In the genomic region with DNA sequence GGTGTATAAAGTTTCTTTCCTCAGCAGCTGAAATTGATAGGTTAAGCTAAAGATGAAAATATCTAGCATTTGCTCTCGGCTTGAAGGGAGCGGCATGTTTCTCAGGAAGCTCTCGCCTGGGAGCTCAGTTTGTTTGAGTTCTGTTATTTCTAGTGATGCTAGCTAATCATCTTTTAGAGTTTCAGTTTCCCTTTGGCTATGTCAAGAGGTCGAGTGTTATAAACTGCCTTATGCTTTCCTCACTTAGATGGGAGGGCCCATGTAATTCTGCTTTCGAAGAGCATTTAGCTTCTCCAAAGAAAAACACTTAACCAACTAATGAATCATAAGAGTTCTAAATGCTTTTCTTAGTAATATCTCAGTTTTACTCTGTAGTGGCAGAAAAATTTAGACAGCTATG, we compare ENCODE assay signal across 9 cellular contexts. TPM values are rescaled to one million over a fixed set of nuclear protein-coding genes. Genes with fewer than 3 reads are reported as not detected.
DNase-seq lines count a peak whose midpoint lies in the region; ATAC-seq and TF ChIP-seq lines count a peak whose summit lies in the region.
"Had no signal": no experiment of that assay in that cellular context is flagged by ENCODE, and none has a peak within 500 bp of the region (broad histone marks: within the 10 kb centered on the region; RNA-seq: fewer than 3 reads in every experiment).

No MANE protein-coding gene starts in this region.

- no peak overlapping the region for H3K4me2 ChIP-seq in H9 (ENCODE audit: insufficient read depth, insufficient read length, low read length)

- H3K27ac Mint-ChIP-seq in H9 = no peak overlapping the region

- no peak overlapping the region for H3K14ac ChIP-seq in H9 (ENCODE audit: insufficient read depth, low read length)

- no peaks in the 10 kb centered on the region for H3K79me1 ChIP-seq in H9 (ENCODE audit: insufficient read depth, low read depth, low read length, poor library complexity, severe bottlenecking)

- no peaks in the 10 kb centered on the region for H3K36me3 Mint-ChIP-seq in H9 (ENCODE audit: insufficient read depth in 1 of 3, low read depth in 3 of 3)

- no peak overlapping the region for H2BK5ac ChIP-seq in H9 (ENCODE audit: insufficient read length, low read length)

- H2BK15ac ChIP-seq in H9 (ENCODE audit: low read depth, low read length) = no peak overlapping the region

- H3K9me3 Mint-ChIP-seq in H9 = peaks cover 0 to 3% of the 10 kb centered on the region in 2 experiments; a peak in 3 of 5 replicates

- H3K79me2 ChIP-seq in H9 (ENCODE audit: insufficient read depth, low read length) = no peaks in the 10 kb centered on the region

- no peaks in the 10 kb centered on the region for H3K4me1 Mint-ChIP-seq in H9

- 10 to 41% (median 13%) methylated on average over 5 of the region's 5 CpGs for WGBS in psoas muscle, 3 donors
- WGBS in H9 (ENCODE audit: extremely low coverage, insufficient read length, low lambda C conversion rate) = no CpG with 5 or more reads among the region's 5 CpGs

- H3K27me3 ChIP-seq in psoas muscle (ENCODE audit: insufficient read depth in 3 of 3, low read length in 2 of 3) (no peaks in the 10 kb centered on the region), H9 (ENCODE audit: insufficient read depth, low read length) (no peaks in the 10 kb centered on the region)

- peak; percentile 33 for DNase-seq in dedifferentiated amniotic fluid mesenchymal stem cell (ENCODE audit: extremely low spot score)
- no peak for DNase-seq in psoas muscle
- DNase-seq in H9 = no peak
- DNase-seq in LoVo (ENCODE audit: low spot score) = no peak
- DNase-seq in NCI-H345 treated with DMSO at 0.1 percent for 48 hours (lab: John Stamatoyannopoulos, UW; ENCODE audit: unreplicated experiment) = no peak

- H2BK12ac ChIP-seq in H9 (ENCODE audit: insufficient read length, low read depth, low read length) = no peak overlapping the region

- H4K8ac ChIP-seq in H9 (replicated peaks; ENCODE audit: insufficient read length, low read depth, low read length) = no peak overlapping the region

- H3K4me1 ChIP-seq in psoas muscle (peaks cover 24% of the 10 kb centered on the region), H9 (ENCODE audit: insufficient read depth, low read length) (no peaks in the 10 kb centered on the region)

- H2AFZ ChIP-seq in H9 (ENCODE audit: low read length) = no peak overlapping the region

- H3K23me2 ChIP-seq in H9 (ENCODE audit: insufficient read length, low read depth, low read length, poor library complexity, severe bottlenecking) = no peaks in the 10 kb centered on the region

- H4K5ac ChIP-seq in H9 (ENCODE audit: insufficient read length, low read depth, low read length) = no peak overlapping the region

- TF ChIP-seq CTCF in psoas muscle (IDR thresholded peaks at IDR 0.05) (no peak), H9 (conservative IDR thresholded peaks at IDR 0.05) (no peak)

- H2BK20ac ChIP-seq in H9 (ENCODE audit: low read depth, low read length, poor library complexity, severe bottlenecking) = no peak overlapping the region

- no peak overlapping the region for H3K4me3 Mint-ChIP-seq in H9

- H3K9me3 ChIP-seq in KOPT-K1 (ENCODE audit: insufficient read depth, low read length, poor library complexity, severe bottlenecking) = no peaks in the 10 kb centered on the region
- H3K9me3 ChIP-seq in psoas muscle = no peaks in the 10 kb centered on the region
- no peaks in the 10 kb centered on the region for H3K9me3 ChIP-seq in H9 (ENCODE audit: control insufficient read depth, low read depth, low read length)

- no peak overlapping the region for H2BK120ac ChIP-seq in H9 (ENCODE audit: low read depth, low read length, poor library complexity, severe bottlenecking)

- no peak overlapping the region for H4K91ac ChIP-seq in H9 (ENCODE audit: insufficient read length, low read depth, low read length)

- no peak overlapping the region for H3K4ac ChIP-seq in H9 (ENCODE audit: low read depth, low read length)

- H3K27ac ChIP-seq in KOPT-K1 (ENCODE audit: low read depth, low read length, poor library complexity, severe bottlenecking) (peak overlapping the region; percentile 81), psoas muscle (no peak overlapping the region), H9 (ENCODE audit: insufficient read length, low read depth, low read length) (no peak overlapping the region)

- H3T11ph ChIP-seq in H9 (ENCODE audit: low read length) = no peak overlapping the region

- no peak overlapping the region for H3K56ac ChIP-seq in H9 (ENCODE audit: insufficient read length, low read depth, low read length)

- peaks cover 1% of the 10 kb centered on the region; the same call in 1 of the 2 replicates for H3K27me3 Mint-ChIP-seq in H9 (ENCODE audit: low read depth)

- ATAC-seq in GM18498 (IDR thresholded peaks at IDR 0.05; ENCODE audit: unreplicated experiment) (peak; percentile 99), GM21529 (IDR thresholded peaks at IDR 0.05; ENCODE audit: unreplicated experiment) (peak; percentile 99), psoas muscle (peak in 3 of 4 donors; percentile 27 to 70 (median 62))
- ATAC-seq: Panc1 had no signal

- H3K36me3 ChIP-seq in KOPT-K1 (ENCODE audit: insufficient read depth, low read length) (no peaks in the 10 kb centered on the region), psoas muscle (ENCODE audit: insufficient read depth in 1 of 2, low read depth in 1 of 2) (no peaks in the 10 kb centered on the region)

- H3K18ac ChIP-seq in H9 (ENCODE audit: insufficient read length, low read depth, low read length) = no peak overlapping the region

- intact Hi-C loops in psoas muscle (cut with DNase I) = loop anchor here in 1 of 2 donors (2.0 kb wide), 1 partner anchor 17 kb away; no protein-coding TSS in a partner anchor

- H3K23ac ChIP-seq in H9 (ENCODE audit: insufficient read length, low read depth, low read length) = no peak overlapping the region

- H3K4me3 ChIP-seq in psoas muscle = peak overlapping the region; percentile 43

- no peaks in the 10 kb centered on the region for H4K20me1 ChIP-seq in H9 (ENCODE audit: control insufficient read depth, insufficient read depth, insufficient read length)

- no peak overlapping the region for H3K9ac ChIP-seq in H9 (ENCODE audit: extremely low read depth, insufficient read length, low read length)

- H2AK5ac ChIP-seq in H9 (ENCODE audit: insufficient read length, low read length) = no peak overlapping the region

RNA-seq across cellular contexts. Expression of gene PLCL1, which starts 33.6 kb away (rescaled TPM):
- total RNA-seq in psoas muscle = 10 to 100 TPM in 3 of 4 donors, 1 to 10 TPM in 1; 9.6 to 25.4 (median 17.3) TPM
- polyA plus RNA-seq in psoas muscle = 10 to 100 TPM in 1 of 3 donors, 1 to 10 TPM in 2; 4.3 to 12.6 (median 7.5) TPM
- 0.04 TPM in 1 of 2 replicates, not detected in the other for total RNA-seq in H9 (2021)

RNA-seq across cellular contexts. Expression of gene BOLL, which starts 52.9 kb away (rescaled TPM):
- total RNA-seq in psoas muscle (1 to 10 TPM; 3.3 to 6.5 (median 4.1) TPM), H9 (2021) (not detected in 2 replicates)
- polyA plus RNA-seq in psoas muscle = 1 to 10 TPM in 2 of 3 donors, under 1 TPM in 1; 0.47 to 2.9 (median 1.5) TPM

Comparison
In these comparisons a context has a peak if more than half of its experiments do, and no peak if none do; other contexts are left out.
1. RNA of gene PLCL1, which starts 33.6 kb away (total RNA-seq): 9.6 to 25.4 TPM in psoas muscle; 0.04 TPM in H9; every median in the first group is over 10 times any median in the second.
2. Peak in every context shown above with its lines, with median percentiles within 50 percentile points of each other: ATAC-seq.